ENCODE assay signal across 9 cellular contexts in genomic region chr6:13346245-13346644, GRCh38.
"Had no signal": no experiment of that assay in that cellular context is flagged by ENCODE, and none has a peak within 500 bp of the region (broad histone marks: within the 10 kb centered on the region; RNA-seq: fewer than 3 reads in every experiment).

No MANE protein-coding gene starts in this region.

- ATAC-seq: HCT116, HepG2 had no signal

- FAIRE-seq: HepG2 had no signal

- H3K27ac ChIP-seq: HL-60 had no signal

- H3K4me1 ChIP-seq: HAP-1 had no signal

- H3K27ac Mint-ChIP-seq: HFFc6, IgD-negative memory B cell had no signal

- H3K4me3 ChIP-seq: HAP-1 had no signal

- DNase-seq: GOT3, H7, HFFc6, KBM-7 had no signal

- H3K27me3 Mint-ChIP-seq: IgD-negative memory B cell had no signal

- H3K36me3 ChIP-seq: HAP-1 had no signal

- H3K4me3 Mint-ChIP-seq: HFFc6, IgD-negative memory B cell had no signal
